In the genomic region with DNA sequence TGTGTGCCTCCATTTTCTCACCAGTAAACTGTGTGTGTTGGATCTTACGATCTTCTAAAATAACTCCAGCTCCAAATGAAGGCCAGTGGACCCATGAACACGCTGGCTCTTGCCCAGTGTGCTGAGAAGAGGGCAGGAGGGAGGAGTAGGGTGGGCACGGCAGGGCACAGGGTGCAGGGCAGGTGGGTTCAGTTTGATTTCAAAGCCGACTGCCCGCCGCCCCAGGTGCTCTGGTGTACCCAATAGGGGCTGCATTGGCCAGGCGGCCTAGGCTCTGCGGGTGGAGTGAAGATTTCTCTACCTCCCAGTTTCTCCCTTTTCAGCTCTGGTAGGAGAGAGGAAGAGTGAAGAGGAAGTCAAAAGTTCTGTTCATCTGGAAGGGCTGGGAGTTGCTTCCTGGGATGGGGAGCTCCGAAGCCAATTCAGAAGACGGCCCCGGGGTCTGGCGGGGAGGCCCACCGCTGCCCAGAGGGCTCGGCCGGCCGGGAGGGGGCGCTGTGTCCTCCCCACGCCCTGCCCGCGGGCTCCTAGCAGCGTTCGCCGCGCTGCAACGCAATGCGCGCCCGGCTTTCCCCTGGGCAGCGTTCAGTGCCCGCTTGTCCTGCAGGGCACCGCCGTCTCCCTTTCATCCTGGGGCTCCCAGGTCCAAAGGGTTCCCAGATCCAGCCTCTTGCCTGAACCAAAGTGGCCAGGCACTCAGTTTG, we compare ENCODE assay signal across 9 cellular contexts. TPM values are rescaled to one million over a fixed set of nuclear protein-coding genes. Genes with fewer than 3 reads are reported as not detected.
DNase-seq lines count a peak whose midpoint lies in the region; ATAC-seq, FAIRE-seq and TF ChIP-seq lines count a peak whose summit lies in the region.
"Had no signal": no experiment of that assay in that cellular context is flagged by ENCODE, and none has a peak within 500 bp of the region (broad histone marks: within the 10 kb centered on the region; RNA-seq: fewer than 3 reads in every experiment).

No MANE protein-coding gene starts in this region.

- no peak for FAIRE-seq in HepG2 (lab: Jason Lieb, UNC)

- DNase-seq in GM13976 (ENCODE audit: low spot score) (peak; percentile 71), astrocyte of the cerebellum (ENCODE audit: low read depth) (no peak), HepG2 (ENCODE audit: low spot score) (no peak), pons (ENCODE audit: low spot score) (no peak)
- DNase-seq in stimulated activated CD8-positive, alpha-beta memory T cell treated with anti-CD3 and anti-CD28 coated beads, Interleukin-15, amount 100 ng/mL, for 48 hours (ENCODE audit: low read depth in 2 of 2), result peak; percentile 25 to 26

- H2AFZ ChIP-seq in OCI-LY1 (ENCODE audit: low read length) (no peak overlapping the region), HepG2 (ENCODE audit: low read length) (no peak overlapping the region)

- intact Hi-C loops in HepG2 (cut with micrococcal nuclease; ENCODE audit: unreplicated experiment), result no loop called here

- TF ChIP-seq RAD21 in HepG2 (CRISPR knock-in tag; IDR thresholded peaks at IDR 0.05), result 0 out of 2 replicates have a peak, but pooled peaks have one; percentile 9

- POLR2A ChIA-PET in HepG2 (lab: Yijun Ruan, JAX), result no interaction called here

- H4K20me1 ChIP-seq in OCI-LY1 (ENCODE audit: insufficient read depth, low read length) (no peaks in the 10 kb centered on the region), HepG2 (ENCODE audit: insufficient read depth, low read length) (peaks cover 6% of the 10 kb centered on the region; the same call in 1 of the 2 replicates)

- no peak overlapping the region for H3K4me2 ChIP-seq in OCI-LY1 (ENCODE audit: low read length)
- H3K4me2 ChIP-seq in HepG2 (ENCODE audit: low read depth, low read length), result no peak overlapping the region

- CTCF ChIA-PET in HepG2 (lab: Yijun Ruan, JAX; ENCODE audit: low intra/inter-chr PET ratio, low total read pairs), result no interaction called here

- in situ Hi-C loops in GM13976 (cut with MboI; ENCODE audit: low sequenced_read_pairs, unreplicated experiment), result no loop called here
- in situ Hi-C loops in astrocyte of the cerebellum (cut with HindIII; ENCODE audit: low sequenced_read_pairs), result no loop called here
- in situ Hi-C loops in HepG2 (cut with HindIII; ENCODE audit: extremely low pct_ligation_motif_present, low pct_unique_long_range_greater_than_20kb), result no loop called here

- H3K9ac ChIP-seq in OCI-LY1 (ENCODE audit: low read length), result no peak overlapping the region
- H3K9ac ChIP-seq in HepG2 (ENCODE audit: insufficient read depth, low read depth, low read length), result no peak overlapping the region

- H3K36me3 ChIP-seq in OCI-LY1 (ENCODE audit: insufficient read depth, low read length) (no peaks in the 10 kb centered on the region), HepG2 (replicated peaks in 1 of 2; ENCODE audit: control insufficient read depth in 1 of 2, insufficient read depth in 2 of 2, low read length in 2 of 2) (no peaks in the 10 kb centered on the region)

- no peak overlapping the region for H3K27ac ChIP-seq in OCI-LY1 (ENCODE audit: low read depth, low read length, poor library complexity, severe bottlenecking)
- H3K27ac ChIP-seq in HepG2 (ENCODE audit: extremely low read length, insufficient read depth, low read length), result no peak overlapping the region

- TF ChIP-seq CTCF in GM13976 (IDR thresholded peaks at IDR 0.05; ENCODE audit: borderline replicate concordance, control extremely low read depth, extremely low read depth, insufficient read depth, missing control alignments) (no peak), OCI-LY1 (IDR thresholded peaks at IDR 0.05; ENCODE audit: low read length) (0 out of 2 replicates have a peak, but pooled peaks have one; percentile 7), astrocyte of the cerebellum (IDR thresholded peaks at IDR 0.05; ENCODE audit: low read depth, low read length, missing control alignments) (peak; percentile 40), HepG2 (CRISPR knock-in tag; IDR thresholded peaks at IDR 0.05) (peak; percentile 38)

- H3K27me3 ChIP-seq in OCI-LY1 (ENCODE audit: insufficient read depth, low read length), result no peaks in the 10 kb centered on the region
- H3K27me3 ChIP-seq in HepG2 (ENCODE audit: control insufficient read depth in 1 of 2, insufficient read depth in 2 of 2, low read length in 2 of 2), result peaks cover 32 to 78% of the 10 kb centered on the region in 2 experiments

- H3K9me2 ChIP-seq in OCI-LY1 (ENCODE audit: low read depth, low read length), result no peaks in the 10 kb centered on the region

- no peak for TF ChIP-seq EP300 in HepG2 (IDR thresholded peaks at IDR 0.05; ENCODE audit: low read depth in 2 of 2, low read length in 2 of 2)
- TF ChIP-seq EP300 in HepG2 (CRISPR knock-in tag; IDR thresholded peaks at IDR 0.05; ENCODE audit: borderline replicate concordance), result no peak

- no peaks in the 10 kb centered on the region for H3F3A ChIP-seq in OCI-LY1 (ENCODE audit: insufficient read depth, low read length)

- BruUV-seq in HepG2 (replicated peaks; lab: Mats Ljungman, UMichigan), result no TSS peak

- peak; percentile 55 for ATAC-seq in HepG2
- ATAC-seq in HG02642 (IDR thresholded peaks at IDR 0.05; ENCODE audit: poor library complexity, unreplicated experiment), result no peak
- ATAC-seq in HG03571 (IDR thresholded peaks at IDR 0.05; ENCODE audit: unreplicated experiment), result no peak

- H3K4me3 ChIP-seq in OCI-LY1 (ENCODE audit: low read depth, low read length, poor library complexity, severe bottlenecking) (no peak overlapping the region), astrocyte of the cerebellum (ENCODE audit: low read depth, low read length) (no peak overlapping the region), HepG2 (replicated peaks in 1 of 3; ENCODE audit: insufficient read depth in 1 of 3, low read depth in 2 of 3, low read length in 3 of 3) (no peak overlapping the region)

- no peaks in the 10 kb centered on the region for H3K9me3 ChIP-seq in OCI-LY1 (ENCODE audit: low read length)
- no peaks in the 10 kb centered on the region for H3K9me3 ChIP-seq in HepG2 (ENCODE audit: low read length)

- no peaks in the 10 kb centered on the region for H3K79me2 ChIP-seq in OCI-LY1 (ENCODE audit: insufficient read depth, low read length)
- H3K79me2 ChIP-seq in HepG2 (ENCODE audit: insufficient read depth, low read length), result no peaks in the 10 kb centered on the region

- 57% methylated on average over 25 of the region's 32 CpGs for WGBS in HepG2 (ENCODE audit: low lambda C conversion rate)

- TF ChIP-seq POLR2A in HepG2 (IDR thresholded peaks at IDR 0.05; ENCODE audit: insufficient read depth in 1 of 2, low read depth in 2 of 2, low read length in 2 of 2), result no peak

- no peaks in the 10 kb centered on the region for H3K4me1 ChIP-seq in OCI-LY1 (ENCODE audit: insufficient read depth, low read length, severe bottlenecking)
- H3K4me1 ChIP-seq in HepG2 (ENCODE audit: insufficient read depth, low read length), result peaks cover 15% of the 10 kb centered on the region; the same call in 1 of the 2 replicates

TF ChIP-seq in HepG2, 621 proteins besides CTCF, POLR2A, EP300 and RAD21 (continues in another document):
- TF ChIP-seq ZNF558 (CRISPR knock-in tag; IDR thresholded peaks at IDR 0.05; ENCODE audit: borderline replicate concordance), result no peak
- TF ChIP-seq, protein P1, sequence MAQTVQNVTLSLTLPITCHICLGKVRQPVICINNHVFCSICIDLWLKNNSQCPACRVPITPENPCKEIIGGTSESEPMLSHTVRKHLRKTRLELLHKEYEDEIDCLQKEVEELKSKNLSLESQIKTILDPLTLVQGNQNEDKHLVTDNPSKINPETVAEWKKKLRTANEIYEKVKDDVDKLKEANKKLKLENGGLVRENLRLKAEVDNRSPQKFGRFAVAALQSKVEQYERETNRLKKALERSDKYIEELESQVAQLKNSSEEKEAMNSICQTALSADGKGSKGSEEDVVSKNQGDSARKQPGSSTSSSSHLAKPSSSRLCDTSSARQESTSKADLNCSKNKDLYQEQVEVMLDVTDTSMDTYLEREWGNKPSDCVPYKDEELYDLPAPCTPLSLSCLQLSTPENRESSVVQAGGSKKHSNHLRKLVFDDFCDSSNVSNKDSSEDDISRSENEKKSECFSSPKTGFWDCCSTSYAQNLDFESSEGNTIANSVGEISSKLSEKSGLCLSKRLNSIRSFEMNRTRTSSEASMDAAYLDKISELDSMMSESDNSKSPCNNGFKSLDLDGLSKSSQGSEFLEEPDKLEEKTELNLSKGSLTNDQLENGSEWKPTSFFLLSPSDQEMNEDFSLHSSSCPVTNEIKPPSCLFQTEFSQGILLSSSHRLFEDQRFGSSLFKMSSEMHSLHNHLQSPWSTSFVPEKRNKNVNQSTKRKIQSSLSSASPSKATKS (CRISPR knock-in tag; IDR thresholded peaks at IDR 0.05), result no peak
- TF ChIP-seq, protein P2, sequence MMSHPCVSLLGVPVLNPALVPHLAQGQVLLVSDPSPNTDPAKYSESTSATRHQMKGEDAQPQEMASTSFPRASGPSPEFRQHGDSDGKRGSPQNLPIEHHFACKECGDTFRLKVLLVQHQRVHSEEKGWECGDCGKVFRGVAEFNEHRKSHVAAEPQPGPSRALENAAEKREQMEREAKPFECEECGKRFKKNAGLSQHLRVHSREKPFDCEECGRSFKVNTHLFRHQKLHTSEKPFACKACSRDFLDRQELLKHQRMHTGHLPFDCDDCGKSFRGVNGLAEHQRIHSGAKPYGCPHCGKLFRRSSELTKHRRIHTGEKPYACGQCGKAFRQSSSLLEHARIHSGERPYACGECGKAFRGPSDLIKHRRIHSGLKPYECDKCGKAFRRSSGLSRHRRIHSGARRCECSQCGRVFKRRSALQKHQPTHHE (CRISPR knock-in tag; IDR thresholded peaks at IDR 0.05; ENCODE audit: borderline replicate concordance), result no peak

RNA-seq across cellular contexts. Expression of a gene that starts 1.1 kb away (rescaled TPM):
- total RNA-seq in HepG2 (2016; rRNA removed; fragmentation: Illumina TruSeq; extraction: Trizol), result not detected in 2 replicates
- not detected in 2 replicates for total RNA-seq in HepG2 (2016; cell fraction: cytosol; rRNA removed; fragmentation: Illumina TruSeq; extraction: Trizol; ENCODE audit: low read depth)
- not detected in 2 replicates for total RNA-seq in HepG2 (2016; cell fraction: insoluble cytoplasmic fraction; rRNA removed; fragmentation: Illumina TruSeq; extraction: Trizol)
- not detected in 2 replicates for total RNA-seq in HepG2 (2016; cell fraction: membrane; rRNA removed; fragmentation: Illumina TruSeq; extraction: Trizol)
- total RNA-seq in HepG2 (2016; cell fraction: nucleus; rRNA removed; fragmentation: Illumina TruSeq; extraction: Trizol), result not detected in 2 replicates
- polyA plus RNA-seq in HepG2 (2011; rRNA removed), result not detected in 2 replicates
- polyA plus RNA-seq in HepG2 (2011; cell fraction: cytosol; rRNA removed), result not detected in 2 replicates
- not detected in 2 replicates for polyA plus RNA-seq in HepG2 (2011; cell fraction: nucleus; rRNA removed)
- polyA plus RNA-seq in HepG2 (2012), result not detected in 2 replicates
- not detected in 2 replicates for polyA plus RNA-seq in HepG2 (2016; cell fraction: cytosol; fragmentation: Illumina TruSeq; extraction: Trizol; ENCODE audit: low read depth)
- not detected in 2 replicates for polyA plus RNA-seq in HepG2 (2016; cell fraction: insoluble cytoplasmic fraction; fragmentation: Illumina TruSeq; extraction: Trizol; ENCODE audit: low read depth)
- not detected in 2 replicates for polyA plus RNA-seq in HepG2 (2016; cell fraction: membrane; fragmentation: Illumina TruSeq; extraction: Trizol; ENCODE audit: low read depth)
- not detected in 2 replicates for polyA plus RNA-seq in HepG2 (2016; cell fraction: nucleus; fragmentation: Illumina TruSeq; extraction: Trizol; ENCODE audit: insufficient read depth, low read depth)
- 0.64 TPM in 1 of 2 replicates, not detected in the other for polyA minus RNA-seq in HepG2 (2011; rRNA and poly(A)+ RNA removed; ENCODE audit: low replicate concordance)
- not detected in 2 replicates for polyA minus RNA-seq in HepG2 (2011; cell fraction: cytosol; rRNA and poly(A)+ RNA removed)
- polyA minus RNA-seq in HepG2 (2011; cell fraction: nucleus; rRNA and poly(A)+ RNA removed), result not detected in 2 replicates
- total RNA-seq: RPMI7951 had no signal

Comparison
In these comparisons a context has a peak if more than half of its experiments do, and no peak if none do; other contexts are left out.
1. DNase-seq: peak in GM13976 (single experiment) and stimulated activated CD8-positive, alpha-beta memory T cell treated with anti-CD3 and anti-CD28 coated beads, Interleukin-15, amount 100 ng/mL, for 48 hours (2 of 2); none in astrocyte of the cerebellum (single experiment), HepG2 (single experiment) and pons (single experiment).